Comparison of ENCODE assay signal across 11 cellular contexts in the genomic region with DNA sequence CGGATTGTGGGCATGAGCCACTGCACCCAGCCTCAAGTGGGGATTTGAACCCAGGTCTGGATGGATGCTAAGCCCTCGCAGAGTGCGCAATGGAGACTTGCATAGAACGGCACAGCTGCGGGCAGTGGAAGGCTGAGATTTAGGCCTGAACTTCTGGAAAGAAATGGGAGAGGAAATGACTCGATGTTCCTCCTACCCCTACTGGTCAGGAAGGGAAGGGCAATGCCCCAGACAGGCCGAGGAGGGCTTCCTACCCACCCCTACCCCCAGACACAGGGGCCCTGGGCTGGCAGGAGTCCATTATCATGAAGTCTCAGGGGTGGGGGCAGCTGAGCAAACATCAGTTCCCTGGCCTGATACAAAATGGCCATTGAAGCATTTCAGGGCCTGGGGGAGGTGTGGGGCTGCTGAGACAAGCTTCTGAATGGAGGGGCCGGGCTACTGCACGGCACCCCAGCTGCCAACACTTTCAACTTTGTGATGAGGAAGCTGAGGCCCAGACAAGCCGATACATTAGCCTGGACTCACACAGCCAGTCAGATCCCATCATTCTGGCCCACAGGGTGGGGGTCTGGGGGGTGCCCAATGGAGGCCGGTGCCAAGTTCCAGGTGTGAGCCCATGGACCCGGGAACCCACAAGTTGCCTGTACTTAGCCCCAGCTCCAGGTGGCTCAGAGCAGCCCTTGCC. TPM values are rescaled to one million over a fixed set of nuclear protein-coding genes. Genes with fewer than 3 reads are reported as not detected.
DNase-seq lines count a peak whose midpoint lies in the region; ATAC-seq, FAIRE-seq and TF ChIP-seq lines count a peak whose summit lies in the region.
"Had no signal": no experiment of that assay in that cellular context is flagged by ENCODE, and none has a peak within 500 bp of the region (broad histone marks: within the 10 kb centered on the region; RNA-seq: fewer than 3 reads in every experiment).

No MANE protein-coding gene starts in this region.

- TF ChIP-seq EP300 in HepG2 (IDR thresholded peaks at IDR 0.05; ENCODE audit: low read depth in 2 of 2, low read length in 2 of 2) (no peak), HepG2 (CRISPR knock-in tag; IDR thresholded peaks at IDR 0.05; ENCODE audit: borderline replicate concordance) (no peak)

- H3K27ac ChIP-seq in HepG2 (ENCODE audit: extremely low read length, insufficient read depth, low read length) (no peak overlapping the region), small intestine (ENCODE audit: low read depth in 1 of 2, low read length in 1 of 2) (no peak overlapping the region)
- H3K27ac ChIP-seq: thoracic aorta had no signal

- no peak for TF ChIP-seq POLR2A in HepG2 (IDR thresholded peaks at IDR 0.05; ENCODE audit: insufficient read depth in 1 of 2, low read depth in 2 of 2, low read length in 2 of 2)

- CTCF ChIA-PET in HepG2 (lab: Yijun Ruan, JAX; ENCODE audit: low intra/inter-chr PET ratio, low total read pairs), result interaction anchor here (0.8 to 2.8 kb wide), 6 partner anchors 12 to 68 kb away, joined by 3 to 16 read pairs (median 7); a partner anchor contains a TSS

- 3% methylated on average over 7 of the region's 12 CpGs for WGBS in HepG2 (ENCODE audit: low lambda C conversion rate)
- WGBS in small intestine, 3 donors, result 50 to 66% (median 54%) methylated on average over 12 of the region's 12 CpGs

- no peaks in the 10 kb centered on the region for H3K79me2 ChIP-seq in HepG2 (ENCODE audit: insufficient read depth, low read length)

- H3K27me3 ChIP-seq in adipocyte (replicated peaks; ENCODE audit: control insufficient read depth, insufficient read depth, low read length) (no peaks in the 10 kb centered on the region), HepG2 (ENCODE audit: control insufficient read depth in 1 of 2, insufficient read depth in 2 of 2, low read length in 2 of 2) (peaks cover 0 to 6% of the 10 kb centered on the region in 2 experiments; a peak in 2 of 5 replicates), small intestine (ENCODE audit: control insufficient read depth in 2 of 2, insufficient read depth in 2 of 2, low read length in 2 of 2) (peaks cover 0 to 2% of the 10 kb centered on the region in 2 donors)

- H3K9ac ChIP-seq in adipocyte (ENCODE audit: low read length) (no peak overlapping the region), HepG2 (ENCODE audit: insufficient read depth, low read depth, low read length) (no peak overlapping the region)

- H3K36me3 ChIP-seq in adipocyte (ENCODE audit: control insufficient read depth, insufficient read depth, low read length, severe bottlenecking), result no peaks in the 10 kb centered on the region
- no peaks in the 10 kb centered on the region for H3K36me3 ChIP-seq in HepG2 (replicated peaks in 1 of 2; ENCODE audit: control insufficient read depth in 1 of 2, insufficient read depth in 2 of 2, low read length in 2 of 2)
- H3K36me3 ChIP-seq in small intestine (ENCODE audit: control insufficient read depth in 2 of 2, insufficient read depth in 2 of 2, low read length in 2 of 2), result no peaks in the 10 kb centered on the region
- H3K36me3 ChIP-seq: thoracic aorta had no signal

- peak; percentile 55 for DNase-seq in AG20443 (ENCODE audit: low spot score)
- no peak for DNase-seq in HFF-Myc (ENCODE audit: extremely low read depth, low read depth)
- DNase-seq in adipocyte (ENCODE audit: low read depth), result peak; percentile 35
- DNase-seq in HepG2 (ENCODE audit: low spot score), result peak; percentile 43
- DNase-seq in medulla oblongata (ENCODE audit: extremely low spot score), result no peak
- DNase-seq in small intestine, result no peak
- no peak for DNase-seq in HUDEP-2 (lab: John Stamatoyannopoulos, UW; ENCODE audit: unreplicated experiment in 76 of 76)

- POLR2A ChIA-PET in HepG2 (lab: Yijun Ruan, JAX), result interaction anchor here (0.8 to 1.6 kb wide), 3 partner anchors 22 to 29 kb away, joined by 3 to 10 read pairs (median 4); a partner anchor contains a TSS

- no peaks in the 10 kb centered on the region for H3K9me3 ChIP-seq in adipocyte (ENCODE audit: control insufficient read depth, low read length)
- H3K9me3 ChIP-seq in HepG2 (ENCODE audit: low read length), result no peaks in the 10 kb centered on the region
- H3K9me3 ChIP-seq in small intestine (ENCODE audit: control insufficient read depth, low read depth), result no peaks in the 10 kb centered on the region
- H3K9me3 ChIP-seq: thoracic aorta had no signal

- no peak for TF ChIP-seq RAD21 in HepG2 (CRISPR knock-in tag; IDR thresholded peaks at IDR 0.05)

- H3K4me1 ChIP-seq in adipocyte (ENCODE audit: control insufficient read depth, insufficient read depth, low read length), result peaks cover 10% of the 10 kb centered on the region
- peaks cover 34% of the 10 kb centered on the region for H3K4me1 ChIP-seq in HepG2 (ENCODE audit: insufficient read depth, low read length)
- H3K4me1 ChIP-seq in small intestine (ENCODE audit: control insufficient read depth in 2 of 2, insufficient read depth in 1 of 2, low read depth in 1 of 2, low read length in 1 of 2), result peaks cover 0 to 4% of the 10 kb centered on the region in 2 donors

- no peak overlapping the region for H3K4me3 ChIP-seq in HFF-Myc (replicated peaks; ENCODE audit: low read depth, low read length)
- H3K4me3 ChIP-seq in adipocyte (ENCODE audit: low read length), result no peak overlapping the region
- H3K4me3 ChIP-seq in HepG2 (replicated peaks in 1 of 3; ENCODE audit: insufficient read depth in 1 of 3, low read depth in 2 of 3, low read length in 3 of 3), result peak overlapping the region in 1 of 3 experiments; percentile 60; a peak in 1 of 6 replicates
- H3K4me3 ChIP-seq in small intestine (ENCODE audit: low read depth in 1 of 2, low read length in 2 of 2), result no peak overlapping the region

- FAIRE-seq in HepG2 (lab: Jason Lieb, UNC), result peak; percentile 68
- FAIRE-seq in small intestine (lab: Jason Lieb, UNC), result no peak

- ATAC-seq in HepG2, result peak; percentile 73
- ATAC-seq in HG02642 (IDR thresholded peaks at IDR 0.05; ENCODE audit: poor library complexity, unreplicated experiment), result no peak

- intact Hi-C loops in HepG2 (cut with micrococcal nuclease; ENCODE audit: unreplicated experiment), result no loop called here

- no peak overlapping the region for H2AFZ ChIP-seq in HepG2 (ENCODE audit: low read length)

- BruUV-seq in HepG2 (replicated peaks; lab: Mats Ljungman, UMichigan), result no TSS peak

- H4K20me1 ChIP-seq in HepG2 (ENCODE audit: insufficient read depth, low read length), result no peaks in the 10 kb centered on the region

- H3K4me2 ChIP-seq in HepG2 (ENCODE audit: low read depth, low read length), result peak overlapping the region; percentile 70

- TF ChIP-seq CTCF in HFF-Myc (IDR thresholded peaks at IDR 0.05; ENCODE audit: low read depth, low read length, missing control alignments) (peak; percentile 58), HepG2 (CRISPR knock-in tag; IDR thresholded peaks at IDR 0.05) (peak; percentile 58)

- in situ Hi-C loops in HepG2 (cut with HindIII; ENCODE audit: extremely low pct_ligation_motif_present, low pct_unique_long_range_greater_than_20kb), result loop anchor here (10.0 kb wide), 1 partner anchor 45 kb away; no protein-coding TSS in a partner anchor

RNA-seq across cellular contexts. Expression of a gene that starts 13.5 kb away (rescaled TPM):
- total RNA-seq in HepG2 (2016; rRNA removed; fragmentation: Illumina TruSeq; extraction: Trizol), result not detected in 2 replicates
- total RNA-seq in HepG2 (2016; cell fraction: cytosol; rRNA removed; fragmentation: Illumina TruSeq; extraction: Trizol; ENCODE audit: low read depth), result not detected in 2 replicates
- total RNA-seq in HepG2 (2016; cell fraction: insoluble cytoplasmic fraction; rRNA removed; fragmentation: Illumina TruSeq; extraction: Trizol), result not detected in 2 replicates
- not detected in 2 replicates for total RNA-seq in HepG2 (2016; cell fraction: membrane; rRNA removed; fragmentation: Illumina TruSeq; extraction: Trizol)
- not detected in 2 replicates for total RNA-seq in HepG2 (2016; cell fraction: nucleus; rRNA removed; fragmentation: Illumina TruSeq; extraction: Trizol)
- not detected in 2 replicates for polyA plus RNA-seq in HepG2 (2011; rRNA removed)
- not detected in 2 replicates for polyA plus RNA-seq in HepG2 (2011; cell fraction: cytosol; rRNA removed)
- polyA plus RNA-seq in HepG2 (2011; cell fraction: nucleus; rRNA removed), result not detected in 2 replicates
- 0.11 TPM in 1 of 2 replicates, not detected in the other for polyA plus RNA-seq in HepG2 (2012)
- not detected in 2 replicates for polyA plus RNA-seq in HepG2 (2016; cell fraction: cytosol; fragmentation: Illumina TruSeq; extraction: Trizol; ENCODE audit: low read depth)
- not detected in 2 replicates for polyA plus RNA-seq in HepG2 (2016; cell fraction: insoluble cytoplasmic fraction; fragmentation: Illumina TruSeq; extraction: Trizol; ENCODE audit: low read depth)
- not detected in 2 replicates for polyA plus RNA-seq in HepG2 (2016; cell fraction: membrane; fragmentation: Illumina TruSeq; extraction: Trizol; ENCODE audit: low read depth)
- not detected in 2 replicates for polyA plus RNA-seq in HepG2 (2016; cell fraction: nucleus; fragmentation: Illumina TruSeq; extraction: Trizol; ENCODE audit: insufficient read depth, low read depth)
- polyA minus RNA-seq in HepG2 (2011; rRNA and poly(A)+ RNA removed; ENCODE audit: low replicate concordance), result not detected in 2 replicates
- polyA minus RNA-seq in HepG2 (2011; cell fraction: cytosol; rRNA and poly(A)+ RNA removed), result not detected in 2 replicates
- not detected in 2 replicates for polyA minus RNA-seq in HepG2 (2011; cell fraction: nucleus; rRNA and poly(A)+ RNA removed)
- polyA plus RNA-seq in small intestine, result not detected
- total RNA-seq: activated naive CD4-positive, alpha-beta T cell treated with anti-CD3 and anti-CD28 coated beads, Interleukin-2, amount 50 U/mL, for 72 hours; natural killer cell treated with Interleukin-12 subunit alpha and Interleukin-12 subunit beta and Interleukin-15 and Interleukin-18, amount 100 ng/mL, for 72 hours; thoracic aorta had no signal

RNA-seq across cellular contexts. Expression of a gene that starts 22.0 kb away (rescaled TPM):
- total RNA-seq in HepG2 (2016; rRNA removed; fragmentation: Illumina TruSeq; extraction: Trizol), result 2,153 and 2,627 TPM in 2 replicates
- total RNA-seq in HepG2 (2016; cell fraction: cytosol; rRNA removed; fragmentation: Illumina TruSeq; extraction: Trizol; ENCODE audit: low read depth), result 3,385 and 3,407 TPM in 2 replicates
- total RNA-seq in HepG2 (2016; cell fraction: insoluble cytoplasmic fraction; rRNA removed; fragmentation: Illumina TruSeq; extraction: Trizol), result 2,139 and 2,989 TPM in 2 replicates
- total RNA-seq in HepG2 (2016; cell fraction: membrane; rRNA removed; fragmentation: Illumina TruSeq; extraction: Trizol), result 3,807 and 4,143 TPM in 2 replicates
- total RNA-seq in HepG2 (2016; cell fraction: nucleus; rRNA removed; fragmentation: Illumina TruSeq; extraction: Trizol), result 683 and 708 TPM in 2 replicates
- polyA plus RNA-seq in HepG2 (2011; rRNA removed), result 2,935 and 3,116 TPM in 2 replicates
- polyA plus RNA-seq in HepG2 (2011; cell fraction: cytosol; rRNA removed), result 2,953 and 3,054 TPM in 2 replicates
- 616 and 803 TPM in 2 replicates for polyA plus RNA-seq in HepG2 (2011; cell fraction: nucleus; rRNA removed)
- 2,083 and 2,112 TPM in 2 replicates for polyA plus RNA-seq in HepG2 (2012)
- polyA plus RNA-seq in HepG2 (2016; cell fraction: cytosol; fragmentation: Illumina TruSeq; extraction: Trizol; ENCODE audit: low read depth), result 3,684 and 3,704 TPM in 2 replicates
- 2,597 and 2,813 TPM in 2 replicates for polyA plus RNA-seq in HepG2 (2016; cell fraction: insoluble cytoplasmic fraction; fragmentation: Illumina TruSeq; extraction: Trizol; ENCODE audit: low read depth)
- polyA plus RNA-seq in HepG2 (2016; cell fraction: membrane; fragmentation: Illumina TruSeq; extraction: Trizol; ENCODE audit: low read depth), result 3,334 and 3,770 TPM in 2 replicates
- 1,227 and 1,286 TPM in 2 replicates for polyA plus RNA-seq in HepG2 (2016; cell fraction: nucleus; fragmentation: Illumina TruSeq; extraction: Trizol; ENCODE audit: insufficient read depth, low read depth)
- 387 and 1,363 TPM in 2 replicates for polyA minus RNA-seq in HepG2 (2011; rRNA and poly(A)+ RNA removed; ENCODE audit: low replicate concordance)
- 205 and 223 TPM in 2 replicates for polyA minus RNA-seq in HepG2 (2011; cell fraction: cytosol; rRNA and poly(A)+ RNA removed)
- polyA minus RNA-seq in HepG2 (2011; cell fraction: nucleus; rRNA and poly(A)+ RNA removed), result 118 and 163 TPM in 2 replicates
- polyA plus RNA-seq in small intestine, result 1,000 to 10,000 TPM; 2,258 to 5,100 (median 3,355) TPM

RNA-seq across cellular contexts. Expression of a gene that starts 22.2 kb away (rescaled TPM):
- total RNA-seq in HepG2 (2016; rRNA removed; fragmentation: Illumina TruSeq; extraction: Trizol), result 33.8 and 35.4 TPM in 2 replicates
- total RNA-seq in HepG2 (2016; cell fraction: cytosol; rRNA removed; fragmentation: Illumina TruSeq; extraction: Trizol; ENCODE audit: low read depth), result 21.4 and 25.6 TPM in 2 replicates
- 32.9 and 34.8 TPM in 2 replicates for total RNA-seq in HepG2 (2016; cell fraction: insoluble cytoplasmic fraction; rRNA removed; fragmentation: Illumina TruSeq; extraction: Trizol)
- 37.4 and 43.6 TPM in 2 replicates for total RNA-seq in HepG2 (2016; cell fraction: membrane; rRNA removed; fragmentation: Illumina TruSeq; extraction: Trizol)
- 17.1 and 19.2 TPM in 2 replicates for total RNA-seq in HepG2 (2016; cell fraction: nucleus; rRNA removed; fragmentation: Illumina TruSeq; extraction: Trizol)
- polyA plus RNA-seq in HepG2 (2011; rRNA removed) (23.6 and 29.9 TPM in 2 replicates), small intestine (10 to 100 TPM; 53.5 to 55.7 (median 53.8) TPM)
- polyA plus RNA-seq in HepG2 (2011; cell fraction: cytosol; rRNA removed), result 24.8 and 25.8 TPM in 2 replicates
- polyA plus RNA-seq in HepG2 (2011; cell fraction: nucleus; rRNA removed), result 14.2 and 16.9 TPM in 2 replicates
- 23.8 and 28.3 TPM in 2 replicates for polyA plus RNA-seq in HepG2 (2012)
- polyA plus RNA-seq in HepG2 (2016; cell fraction: cytosol; fragmentation: Illumina TruSeq; extraction: Trizol; ENCODE audit: low read depth), result 38.1 and 45.8 TPM in 2 replicates
- 52.1 and 52.2 TPM in 2 replicates for polyA plus RNA-seq in HepG2 (2016; cell fraction: insoluble cytoplasmic fraction; fragmentation: Illumina TruSeq; extraction: Trizol; ENCODE audit: low read depth)
- polyA plus RNA-seq in HepG2 (2016; cell fraction: membrane; fragmentation: Illumina TruSeq; extraction: Trizol; ENCODE audit: low read depth), result 48.0 and 55.5 TPM in 2 replicates
- polyA plus RNA-seq in HepG2 (2016; cell fraction: nucleus; fragmentation: Illumina TruSeq; extraction: Trizol; ENCODE audit: insufficient read depth, low read depth), result 58.5 and 61.4 TPM in 2 replicates
- polyA minus RNA-seq in HepG2 (2011; rRNA and poly(A)+ RNA removed; ENCODE audit: low replicate concordance), result 9.0 and 35.1 TPM in 2 replicates
- polyA minus RNA-seq in HepG2 (2011; cell fraction: cytosol; rRNA and poly(A)+ RNA removed), result 8.1 and 9.9 TPM in 2 replicates
- 10.1 and 10.8 TPM in 2 replicates for polyA minus RNA-seq in HepG2 (2011; cell fraction: nucleus; rRNA and poly(A)+ RNA removed)

Comparison
In these comparisons a context has a peak if more than half of its experiments do, and no peak if none do; other contexts are left out.
1. DNase-seq: peak in AG20443 (single experiment), adipocyte (single experiment) and HepG2 (single experiment); none in HFF-Myc (single experiment), medulla oblongata (single experiment), small intestine (single experiment) and HUDEP-2 (0 of 76).